9 cellular contexts compared by ENCODE assay signal in the genomic region with DNA sequence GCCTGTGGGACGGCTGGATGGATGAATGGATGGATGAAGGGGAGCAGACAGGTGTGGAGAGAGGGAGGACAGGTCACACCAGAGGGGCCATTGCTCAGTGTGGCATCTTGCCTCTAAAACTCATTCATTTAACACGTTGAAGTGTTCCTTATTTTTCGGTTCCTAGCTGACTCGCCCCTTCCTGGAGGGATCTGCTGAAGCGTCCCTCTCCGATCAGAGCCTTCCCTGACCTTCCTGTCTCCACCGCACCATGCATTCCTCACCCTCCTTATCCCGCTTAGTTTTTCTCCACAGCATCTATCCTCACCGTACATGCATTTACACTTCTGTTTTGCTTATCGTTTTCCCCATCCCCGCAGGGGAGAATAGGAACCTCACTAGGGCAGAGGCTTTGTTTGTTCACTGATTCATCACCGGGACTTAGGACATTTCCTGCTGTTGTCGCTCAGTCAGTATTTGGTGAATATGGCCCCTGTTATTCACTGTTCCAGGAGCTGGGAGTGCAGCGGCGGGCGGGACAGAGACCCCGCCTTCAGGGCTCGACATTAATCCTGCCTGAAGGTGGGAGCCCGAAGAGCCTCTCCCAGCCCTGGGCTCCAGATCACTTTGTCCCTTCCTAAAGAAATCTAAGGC. TPM values are rescaled to one million over a fixed set of nuclear protein-coding genes. Genes with fewer than 3 reads are reported as not detected.
DNase-seq lines count a peak whose midpoint lies in the region; ATAC-seq and TF ChIP-seq lines count a peak whose summit lies in the region.
"Had no signal": no experiment of that assay in that cellular context is flagged by ENCODE, and none has a peak within 500 bp of the region (broad histone marks: within the 10 kb centered on the region; RNA-seq: fewer than 3 reads in every experiment).

No MANE protein-coding gene starts in this region.

- H3K9me3 Mint-ChIP-seq in CD8-positive, alpha-beta T cell, result no peaks in the 10 kb centered on the region
- no peaks in the 10 kb centered on the region for H3K9me3 Mint-ChIP-seq in activated naive CD8-positive, alpha-beta T cell (ENCODE audit: low read depth)
- H3K9me3 Mint-ChIP-seq in stimulated activated naive B cell treated with anti-CD40 and anti-IgM and Interleukin-4, amounts not matched to agents 10 μg/mL and 1 μg/mL and 100 μg/mL, for 72 hours, result no peaks in the 10 kb centered on the region

- no peaks in the 10 kb centered on the region for H3K36me3 ChIP-seq in CD8-positive, alpha-beta T cell (ENCODE audit: insufficient read depth, low read length)
- H3K36me3 ChIP-seq in KMS-11 (ENCODE audit: insufficient read depth) (no peaks in the 10 kb centered on the region), iPS-18a (ENCODE audit: control insufficient read depth, low read depth, low read length) (no peaks in the 10 kb centered on the region)

- H2AFZ ChIP-seq in KMS-11 (ENCODE audit: low read depth), result peak overlapping the region; percentile 88

- no peaks in the 10 kb centered on the region for H3K36me3 Mint-ChIP-seq in CD8-positive, alpha-beta T cell
- H3K36me3 Mint-ChIP-seq in activated naive CD8-positive, alpha-beta T cell, result no peaks in the 10 kb centered on the region
- H3K36me3 Mint-ChIP-seq in stimulated activated naive B cell treated with anti-CD40 and anti-IgM and Interleukin-4, amounts not matched to agents 10 μg/mL and 1 μg/mL and 100 μg/mL, for 72 hours, result no peaks in the 10 kb centered on the region

- H3K27ac Mint-ChIP-seq in CD8-positive, alpha-beta T cell, result no peak overlapping the region
- no peak overlapping the region for H3K27ac Mint-ChIP-seq in activated naive CD8-positive, alpha-beta T cell
- peak overlapping the region; percentile 60 for H3K27ac Mint-ChIP-seq in stimulated activated naive B cell treated with anti-CD40 and anti-IgM and Interleukin-4, amounts not matched to agents 10 μg/mL and 1 μg/mL and 100 μg/mL, for 72 hours

- peaks cover 5% of the 10 kb centered on the region for H3K4me1 Mint-ChIP-seq in CD8-positive, alpha-beta T cell (ENCODE audit: low read depth)
- H3K4me1 Mint-ChIP-seq in activated naive CD8-positive, alpha-beta T cell (ENCODE audit: low read depth), result peaks cover 5% of the 10 kb centered on the region
- H3K4me1 Mint-ChIP-seq in stimulated activated naive B cell treated with anti-CD40 and anti-IgM and Interleukin-4, amounts not matched to agents 10 μg/mL and 1 μg/mL and 100 μg/mL, for 72 hours, result peaks cover 5 to 16% of the 10 kb centered on the region in 2 donors

- no peak for DNase-seq in CD8-positive, alpha-beta T cell
- DNase-seq in stimulated activated naive B cell treated with anti-CD40 and anti-IgM and Interleukin-4, amounts not matched to agents 10 μg/mL and 1 μg/mL and 100 μg/mL, for 72 hours, result no peak
- no peak for DNase-seq in stimulated activated CD4-positive, alpha-beta T cell treated with anti-CD3 and anti-CD28 coated beads, Interleukin-4, amount 100 ng/mL, for 4 hours
- DNase-seq in activated CD4-positive, alpha-beta T cell treated with anti-CD3 and anti-CD28 coated beads for 4 hours, result no peak

- no peaks in the 10 kb centered on the region for H3K79me2 ChIP-seq in KMS-11 (ENCODE audit: insufficient read depth, low read depth)

- POLR2A ChIA-PET in CD8-positive, alpha-beta T cell (lab: Charles Lee), result interaction anchor here (0.6 to 2.2 kb wide), 8 partner anchors 15 to 320 kb away, joined by 3 to 27 read pairs (median 4); a partner anchor contains a TSS

- no peaks in the 10 kb centered on the region for H3K9me3 ChIP-seq in CD8-positive, alpha-beta T cell (ENCODE audit: low read length)
- no peaks in the 10 kb centered on the region for H3K9me3 ChIP-seq in iPS-18a (ENCODE audit: control insufficient read depth, low read depth, low read length)

- no peaks in the 10 kb centered on the region for H3K27me3 ChIP-seq in CD8-positive, alpha-beta T cell (ENCODE audit: insufficient read depth, low read length)
- H3K27me3 ChIP-seq in KMS-11 (ENCODE audit: insufficient read depth, low read depth) (no peaks in the 10 kb centered on the region), iPS-18a (ENCODE audit: control insufficient read depth, insufficient read depth, low read length) (peaks cover 5% of the 10 kb centered on the region)

- no peak for TF ChIP-seq CTCF in CD8-positive, alpha-beta T cell (IDR thresholded peaks at IDR 0.05)
- TF ChIP-seq CTCF in KMS-11 (conservative IDR thresholded peaks at IDR 0.05; ENCODE audit: low read depth, low read length), result no peak

- H3K9ac ChIP-seq in KMS-11 (peak overlapping the region; percentile 81; the same call in 1 of the 2 replicates), iPS-18a (ENCODE audit: low read length) (no peak overlapping the region)

- peak overlapping the region; percentile 85 for H3K4me3 Mint-ChIP-seq in CD8-positive, alpha-beta T cell
- H3K4me3 Mint-ChIP-seq in activated naive CD8-positive, alpha-beta T cell, result peak overlapping the region; percentile 85
- peak overlapping the region; percentile 88 to 94 for H3K4me3 Mint-ChIP-seq in stimulated activated naive B cell treated with anti-CD40 and anti-IgM and Interleukin-4, amounts not matched to agents 10 μg/mL and 1 μg/mL and 100 μg/mL, for 72 hours

- H3K27ac ChIP-seq in CD8-positive, alpha-beta T cell (ENCODE audit: low read depth, low read length), result no peak overlapping the region
- H3K27ac ChIP-seq in KMS-11 (no peak overlapping the region), iPS-18a (ENCODE audit: low read length) (no peak overlapping the region)

- H3K4me1 ChIP-seq in CD8-positive, alpha-beta T cell (ENCODE audit: insufficient read depth, low read length), result no peaks in the 10 kb centered on the region
- H3K4me1 ChIP-seq in KMS-11 (ENCODE audit: low read depth, poor library complexity, severe bottlenecking) (peaks cover 6% of the 10 kb centered on the region), iPS-18a (ENCODE audit: control insufficient read depth, low read depth, low read length) (no peaks in the 10 kb centered on the region)

- peak; percentile 6 for ATAC-seq in CD8-positive, alpha-beta T cell
- peak; percentile 16 for ATAC-seq in GM21515 (IDR thresholded peaks at IDR 0.05; ENCODE audit: unreplicated experiment)
- peak; percentile 10 to 17 for ATAC-seq in stimulated activated naive B cell treated with anti-CD40 and anti-IgM and Interleukin-4, amounts not matched to agents 10 μg/mL and 1 μg/mL and 100 μg/mL, for 72 hours (replicated peaks)

- H3K4me3 ChIP-seq in CD8-positive, alpha-beta T cell (ENCODE audit: low read depth, low read length), result peak overlapping the region; percentile 99
- no peak overlapping the region for H3K4me3 ChIP-seq in KMS-11 (IDR thresholded peaks at IDR 0.05; ENCODE audit: insufficient read depth, low read depth, low read length)
- peak overlapping the region; percentile 94 for H3K4me3 ChIP-seq in iPS-18a (ENCODE audit: low read length)

- H3K27me3 Mint-ChIP-seq in CD8-positive, alpha-beta T cell (ENCODE audit: low read depth), result peaks cover 5% of the 10 kb centered on the region
- peaks cover 2% of the 10 kb centered on the region for H3K27me3 Mint-ChIP-seq in activated naive CD8-positive, alpha-beta T cell
- peaks cover 15 to 16% of the 10 kb centered on the region in 2 donors for H3K27me3 Mint-ChIP-seq in stimulated activated naive B cell treated with anti-CD40 and anti-IgM and Interleukin-4, amounts not matched to agents 10 μg/mL and 1 μg/mL and 100 μg/mL, for 72 hours

- no peaks in the 10 kb centered on the region for H4K20me1 ChIP-seq in KMS-11 (ENCODE audit: insufficient read depth)

- H3K4me2 ChIP-seq in KMS-11, result peak overlapping the region; percentile 89

- intact Hi-C loops in CD8-positive, alpha-beta T cell (cut with DNase I, micrococcal nuclease), result loop anchor here (1.0 to 10.0 kb wide), 7 partner anchors 80 to 733 kb away; a partner anchor contains a TSS

- CTCF ChIA-PET in CD8-positive, alpha-beta T cell (lab: Charles Lee), result interaction anchor here (0.7 to 16.2 kb wide), 69 partner anchors 9 to 828 kb away, joined by 3 to 326 read pairs (median 6); a partner anchor contains a TSS

RNA-seq across cellular contexts. Expression of a gene that starts 32.0 kb away (rescaled TPM):
- under 1 TPM in 1 of 2 experiments, not detected in 1; 0.11 TPM for total RNA-seq in CD8-positive, alpha-beta T cell
- total RNA-seq: T-helper 2 cell treated with Interferon-gamma antibody and Interleukin-4, amounts not matched to agents 100 ng/mL and 5 ng/mL, for 36 hours had no signal

RNA-seq across cellular contexts. Expression of a gene that starts 32.0 kb away (rescaled TPM):
- total RNA-seq in CD8-positive, alpha-beta T cell, result not detected
- total RNA-seq: T-helper 2 cell treated with Interferon-gamma antibody and Interleukin-4, amounts not matched to agents 100 ng/mL and 5 ng/mL, for 36 hours had no signal
